28 cellular contexts compared by ENCODE assay signal in genomic region chr15:35907507-35907906, GRCh38.
"Had no signal": no experiment of that assay in that cellular context is flagged by ENCODE, and none has a peak within 500 bp of the region (broad histone marks: within the 10 kb centered on the region; RNA-seq: fewer than 3 reads in every experiment).

No MANE protein-coding gene starts in this region.

- H3K27ac Mint-ChIP-seq: activated CD4-positive, alpha-beta memory T cell treated with anti-CD3 and anti-CD28 coated beads for 36 hours; activated naive CD4-positive, alpha-beta T cell treated with anti-CD3 and anti-CD28 coated beads, Interleukin-2, amount 10 ng/mL, durations not matched to agents 7 days and 5 days; activated naive CD8-positive, alpha-beta T cell treated with anti-CD3 and anti-CD28 coated beads, Interleukin-2, amount 50 U/mL, for 24 hours; activated T-cell treated with anti-CD3 and anti-CD28 coated beads, Interleukin-2, amount 50 U/mL, for 72 hours; endodermal cell; type B pancreatic cell had no signal

- H3K4me1 ChIP-seq: colonic mucosa, gastrocnemius medialis, left lung, prostate gland, right atrium auricular region, spleen, vagina had no signal

- H3K36me3 ChIP-seq: colonic mucosa, gastrocnemius medialis, left lung, neutrophil, ovary, prostate gland, right atrium auricular region, spleen, thoracic aorta, vagina had no signal

- H3K27me3 Mint-ChIP-seq: activated CD4-positive, alpha-beta memory T cell treated with anti-CD3 and anti-CD28 coated beads for 36 hours; activated naive CD4-positive, alpha-beta T cell treated with anti-CD3 and anti-CD28 coated beads, Interleukin-2, amount 10 ng/mL, durations not matched to agents 7 days and 5 days; activated naive CD8-positive, alpha-beta T cell treated with anti-CD3 and anti-CD28 coated beads, Interleukin-2, amount 50 U/mL, for 24 hours; type B pancreatic cell had no signal

- H3K4me1 Mint-ChIP-seq: activated naive CD4-positive, alpha-beta T cell treated with anti-CD3 and anti-CD28 coated beads, Interleukin-2, amount 10 ng/mL, durations not matched to agents 7 days and 5 days; activated naive CD8-positive, alpha-beta T cell treated with anti-CD3 and anti-CD28 coated beads, Interleukin-2, amount 50 U/mL, for 24 hours; naive thymus-derived CD8-positive, alpha-beta T cell had no signal

- H3K4me3 ChIP-seq: body of pancreas, colonic mucosa, gastrocnemius medialis, left lung, ovary, prostate gland, right atrium auricular region, spleen, thoracic aorta, vagina had no signal

- H3K36me3 Mint-ChIP-seq: activated CD4-positive, alpha-beta memory T cell treated with anti-CD3 and anti-CD28 coated beads for 36 hours; activated naive CD4-positive, alpha-beta T cell treated with anti-CD3 and anti-CD28 coated beads, Interleukin-2, amount 10 ng/mL, durations not matched to agents 7 days and 5 days; type B pancreatic cell had no signal

- DNase-seq: activated CD4-positive, alpha-beta memory T cell treated with anti-CD3 and anti-CD28 coated beads for 36 hours; activated CD4-positive, alpha-beta T cell treated with anti-CD3 and anti-CD28 coated beads for 48 hours; activated effector memory CD4-positive, alpha-beta T cell treated with Interleukin-2 at 50 U/mL for 16 hours; activated naive CD4-positive, alpha-beta T cell treated with anti-CD3 and anti-CD28 coated beads, Interleukin-2, amount 10 ng/mL, durations not matched to agents 7 days and 5 days; activated naive CD8-positive, alpha-beta T cell treated with anti-CD3 and anti-CD28 coated beads, Interleukin-2, amount 50 U/mL, for 24 hours; activated T-cell treated with anti-CD3 and anti-CD28 coated beads, Interleukin-2, amount 50 U/mL, for 72 hours; body of pancreas; central memory CD4-positive, alpha-beta T cell; colonic mucosa; endodermal cell; gastrocnemius medialis; head of caudate nucleus; kidney; mammary epithelial cell; naive thymus-derived CD8-positive, alpha-beta T cell; ovary; spleen; stimulated activated CD4-positive, alpha-beta T cell treated with anti-CD3 and anti-CD28 coated beads, Interleukin-4, amount 100 ng/mL, for 1 hour; stimulated activated naive CD4-positive, alpha-beta T cell treated with Interleukin-2 at 50 U/mL for 16 hours had no signal

- H3K4me3 Mint-ChIP-seq: activated CD4-positive, alpha-beta memory T cell treated with anti-CD3 and anti-CD28 coated beads for 36 hours; activated naive CD4-positive, alpha-beta T cell treated with anti-CD3 and anti-CD28 coated beads, Interleukin-2, amount 10 ng/mL, durations not matched to agents 7 days and 5 days; activated naive CD8-positive, alpha-beta T cell treated with anti-CD3 and anti-CD28 coated beads, Interleukin-2, amount 50 U/mL, for 24 hours; activated T-cell treated with anti-CD3 and anti-CD28 coated beads, Interleukin-2, amount 50 U/mL, for 72 hours; endodermal cell; mesothelial cell of epicardium; naive thymus-derived CD8-positive, alpha-beta T cell; type B pancreatic cell had no signal

- H3K9me3 ChIP-seq: body of pancreas, colonic mucosa, gastrocnemius medialis, neutrophil, ovary, prostate gland, right atrium auricular region, thoracic aorta, vagina had no signal

- ATAC-seq: activated naive CD8-positive, alpha-beta T cell treated with anti-CD3 and anti-CD28 coated beads, Interleukin-2, amount 50 U/mL, for 24 hours; activated T-cell treated with anti-CD3 and anti-CD28 coated beads, Interleukin-2, amount 50 U/mL, for 72 hours; body of pancreas; gastrocnemius medialis; left lung; naive thymus-derived CD8-positive, alpha-beta T cell had no signal

- H3K27ac ChIP-seq: body of pancreas, colonic mucosa, epithelial cell of prostate, gastrocnemius medialis, left lung, neutrophil, ovary, prostate gland, right atrium auricular region, spleen, thoracic aorta, vagina had no signal

- H3K27me3 ChIP-seq: body of pancreas, colonic mucosa, gastrocnemius medialis, left lung, neutrophil, ovary, right atrium auricular region, spleen, vagina had no signal

- H3K9me3 Mint-ChIP-seq: activated naive CD8-positive, alpha-beta T cell treated with anti-CD3 and anti-CD28 coated beads, Interleukin-2, amount 50 U/mL, for 24 hours had no signal
